15 cellular contexts compared by ENCODE assay signal in genomic region chr4:165563851-165564250, GRCh38.
DNase-seq lines count a peak whose midpoint lies in the region; ATAC-seq and TF ChIP-seq lines count a peak whose summit lies in the region.
"Had no signal": no experiment of that assay in that cellular context is flagged by ENCODE, and none has a peak within 500 bp of the region (broad histone marks: within the 10 kb centered on the region; RNA-seq: fewer than 3 reads in every experiment).

No MANE protein-coding gene starts in this region.

- H3K36me3 ChIP-seq in heart right ventricle, result no peaks in the 10 kb centered on the region

- peaks cover 0 to 21% (median 0%) of the 10 kb centered on the region in 11 donors for H3K9me3 ChIP-seq in heart right ventricle
- H3K9me3 ChIP-seq: A549 had no signal

- DNase-seq in EL (peak; percentile 9), M059J (ENCODE audit: low read depth) (peak; percentile 79), astrocyte of the hippocampus (ENCODE audit: low read depth, low spot score) (peak; percentile 29), glomerular visceral epithelial cell (ENCODE audit: extremely low spot score) (peak; percentile 7), posterior vena cava (ENCODE audit: low spot score) (no peak), amygdala (lab: John Stamatoyannopoulos, UW) (no peak), heart right ventricle (no peak), omental fat pad (ENCODE audit: low spot score) (no peak)
- DNase-seq: GDM1, KBM-7, NCI-H1930, NCI-H2171 treated with DMSO at 0.1 percent for 48 hours, NCI-H510A had no signal

- H3K4me1 ChIP-seq in heart right ventricle, result no peaks in the 10 kb centered on the region
- H3K4me1 ChIP-seq: A549 had no signal

- TF ChIP-seq CTCF in heart right ventricle (IDR thresholded peaks at IDR 0.05), result no peak
- no peak for TF ChIP-seq CTCF in omental fat pad (IDR thresholded peaks at IDR 0.05)

- H3K4me3 ChIP-seq in heart right ventricle, result no peak overlapping the region
- H3K4me3 ChIP-seq: A549 had no signal

- intact Hi-C loops in posterior vena cava (cut with DNase I), result no loop called here
- intact Hi-C loops in heart right ventricle (cut with DNase I), result no loop called here

- no peaks in the 10 kb centered on the region for H3K27me3 ChIP-seq in heart right ventricle

- H3K27ac ChIP-seq in heart right ventricle, result no peak overlapping the region
- H3K27ac ChIP-seq: A549, C4-2B had no signal

- ATAC-seq in heart right ventricle, result no peak
- no peak for ATAC-seq in omental fat pad (ENCODE audit: low FRiP score)
- ATAC-seq: A549 had no signal

Comparison
In these comparisons a context has a peak if more than half of its experiments do, and no peak if none do; other contexts are left out.
1. DNase-seq: peak in EL (single experiment), M059J (single experiment), astrocyte of the hippocampus (single experiment) and glomerular visceral epithelial cell (single experiment); none in posterior vena cava (single experiment), amygdala (0 of 56), heart right ventricle (0 of 2) and omental fat pad (single experiment).